In genomic region chr7:47474211-47474936, GRCh38 we compare ENCODE assay signal across 12 cellular contexts.
A peak's percentile ranks its signal among the peaks of the same experiment; 100 is the strongest.
DNase-seq lines count a peak whose midpoint lies in the region; ATAC-seq, FAIRE-seq and TF ChIP-seq lines count a peak whose summit lies in the region.
"Had no signal": no experiment of that assay in that cellular context is flagged by ENCODE, and none has a peak within 500 bp of the region (broad histone marks: within the 10 kb centered on the region; RNA-seq: fewer than 3 reads in every experiment).

No MANE protein-coding gene starts in this region.

- peak overlapping the region; percentile 0 for H4K8ac ChIP-seq in H9 (replicated peaks; ENCODE audit: insufficient read length, low read depth, low read length)

- H2BK12ac ChIP-seq in H9 (ENCODE audit: insufficient read length, low read depth, low read length): no peak overlapping the region

- H2BK20ac ChIP-seq in H9 (ENCODE audit: low read depth, low read length, poor library complexity, severe bottlenecking): no peak overlapping the region

- H2AK5ac ChIP-seq in H9 (ENCODE audit: insufficient read length, low read length): no peak overlapping the region

- 100% methylated on average over 1 of the region's 2 CpGs for WGBS in H9 (ENCODE audit: extremely low coverage, insufficient read length, low lambda C conversion rate)
- WGBS in SK-N-SH (ENCODE audit: low lambda C conversion rate): 87% methylated on average over 2 of the region's 2 CpGs
- 80% methylated on average over 2 of the region's 2 CpGs for WGBS in HepG2 (ENCODE audit: low lambda C conversion rate)

- POLR2A ChIA-PET in SK-N-SH (lab: Yijun Ruan, JAX) (no interaction called here), HepG2 (lab: Yijun Ruan, JAX) (interaction anchor here (0.7 to 3.9 kb wide), 23 partner anchors 10 to 312 kb away, joined by 3 to 46 read pairs (median 7); no protein-coding TSS in a partner anchor)
- POLR2A ChIA-PET in activated CD4-positive, alpha-beta memory T cell treated with anti-CD3 and anti-CD28 coated beads, Interleukin-2, amount 10 ng/mL, durations not matched to agents 7 days and 5 days (lab: Charles Lee): no interaction called here

- no peak overlapping the region for H3K14ac ChIP-seq in H9 (ENCODE audit: insufficient read depth, low read length)

- no TSS peak for BruUV-seq in HepG2 (replicated peaks; lab: Mats Ljungman, UMichigan)

- ATAC-seq in HepG2: no peak

- H3K27ac Mint-ChIP-seq in H9 (no peak overlapping the region), nephron progenitor cell (no peak overlapping the region), glutamatergic neuron (ENCODE audit: unreplicated experiment) (no peak overlapping the region)
- H3K27ac Mint-ChIP-seq in activated CD4-positive, alpha-beta memory T cell treated with anti-CD3 and anti-CD28 coated beads, Interleukin-2, amount 10 ng/mL, durations not matched to agents 7 days and 5 days: no peak overlapping the region
- H3K27ac Mint-ChIP-seq: activated T-cell treated with anti-CD3 and anti-CD28 coated beads, Interleukin-2, amount 50 U/mL, for 72 hours; brain; CD4-positive, CD25-positive, alpha-beta regulatory T cell; endodermal cell had no signal

- H3K4me3 Mint-ChIP-seq in H9: no peak overlapping the region
- no peak overlapping the region for H3K4me3 Mint-ChIP-seq in nephron progenitor cell
- H3K4me3 Mint-ChIP-seq in glutamatergic neuron (ENCODE audit: unreplicated experiment): no peak overlapping the region
- H3K4me3 Mint-ChIP-seq in activated CD4-positive, alpha-beta memory T cell treated with anti-CD3 and anti-CD28 coated beads, Interleukin-2, amount 10 ng/mL, durations not matched to agents 7 days and 5 days: no peak overlapping the region
- H3K4me3 Mint-ChIP-seq: activated T-cell treated with anti-CD3 and anti-CD28 coated beads, Interleukin-2, amount 50 U/mL, for 72 hours; brain; CD4-positive, CD25-positive, alpha-beta regulatory T cell; endodermal cell had no signal

- TF ChIP-seq EP300 in SK-N-SH (IDR thresholded peaks at IDR 0.05; ENCODE audit: borderline replicate concordance in 1 of 2, low read depth in 1 of 2, low read length in 1 of 2) (no peak), HepG2 (IDR thresholded peaks at IDR 0.05; ENCODE audit: low read depth in 2 of 2, low read length in 2 of 2) (no peak), HepG2 (CRISPR knock-in tag; IDR thresholded peaks at IDR 0.05; ENCODE audit: borderline replicate concordance) (no peak)

- no peaks in the 10 kb centered on the region for H3K9me3 ChIP-seq in H9 (ENCODE audit: control insufficient read depth, low read depth, low read length)
- no peaks in the 10 kb centered on the region for H3K9me3 ChIP-seq in SK-N-SH
- no peaks in the 10 kb centered on the region for H3K9me3 ChIP-seq in HepG2 (ENCODE audit: low read length)
- H3K9me3 ChIP-seq in subcutaneous abdominal adipose tissue (ENCODE audit: control insufficient read depth in 5 of 5, low read length in 5 of 5): no peaks in the 10 kb centered on the region

- FAIRE-seq in HepG2 (lab: Jason Lieb, UNC): no peak

- no peak overlapping the region for H3K4ac ChIP-seq in H9 (ENCODE audit: low read depth, low read length)

- no peak overlapping the region for H3K23ac ChIP-seq in H9 (ENCODE audit: insufficient read length, low read depth, low read length)

- CTCF ChIA-PET in SK-N-SH (lab: Yijun Ruan, JAX) (no interaction called here), HepG2 (lab: Yijun Ruan, JAX; ENCODE audit: low intra/inter-chr PET ratio, low total read pairs) (no interaction called here)
- CTCF ChIA-PET in activated CD4-positive, alpha-beta memory T cell treated with anti-CD3 and anti-CD28 coated beads, Interleukin-2, amount 10 ng/mL, durations not matched to agents 7 days and 5 days (lab: Charles Lee): no interaction called here

- no peak overlapping the region for H3T11ph ChIP-seq in H9 (ENCODE audit: low read length)

- no peaks in the 10 kb centered on the region for H3K9me2 ChIP-seq in SK-N-SH

- peaks cover 16% of the 10 kb centered on the region; the same call in 1 of the 2 replicates for H3K4me1 ChIP-seq in H9 (ENCODE audit: insufficient read depth, low read length)
- peaks cover 9 to 21% of the 10 kb centered on the region in 2 experiments; a peak in 3 of 4 replicates for H3K4me1 ChIP-seq in SK-N-SH (ENCODE audit: control insufficient read depth in 1 of 2, insufficient read depth in 2 of 2, low read depth in 1 of 2, low read length in 1 of 2)
- peaks cover 98% of the 10 kb centered on the region for H3K4me1 ChIP-seq in HepG2 (ENCODE audit: insufficient read depth, low read length)
- H3K4me1 ChIP-seq in subcutaneous abdominal adipose tissue (ENCODE audit: control insufficient read depth in 5 of 5, insufficient read depth in 5 of 5, low read length in 5 of 5): peaks cover 11 to 65% (median 60%) of the 10 kb centered on the region in 5 donors

- H4K5ac ChIP-seq in H9 (ENCODE audit: insufficient read length, low read depth, low read length): no peak overlapping the region

- TF ChIP-seq CTCF in H9 (conservative IDR thresholded peaks at IDR 0.05): no peak
- no peak for TF ChIP-seq CTCF in SK-N-SH (IDR thresholded peaks at IDR 0.05)
- TF ChIP-seq CTCF in HepG2 (CRISPR knock-in tag; IDR thresholded peaks at IDR 0.05): no peak
- TF ChIP-seq CTCF in nephron progenitor cell (IDR thresholded peaks at IDR 0.05): no peak
- no peak for TF ChIP-seq CTCF in glutamatergic neuron (IDR thresholded peaks at IDR 0.05; ENCODE audit: partially characterized antibody, unreplicated experiment)

- no peak for TF ChIP-seq POLR2A in HepG2 (IDR thresholded peaks at IDR 0.05; ENCODE audit: insufficient read depth in 1 of 2, low read depth in 2 of 2, low read length in 2 of 2)

- peak overlapping the region; percentile 3 for H3K18ac ChIP-seq in H9 (ENCODE audit: insufficient read length, low read depth, low read length)

- peaks cover 0 to 2% of the 10 kb centered on the region in 2 experiments; a peak in 1 of 5 replicates for H3K9me3 Mint-ChIP-seq in H9
- peaks cover 5% of the 10 kb centered on the region for H3K9me3 Mint-ChIP-seq in nephron progenitor cell
- H3K9me3 Mint-ChIP-seq in glutamatergic neuron (ENCODE audit: unreplicated experiment): peaks cover 1% of the 10 kb centered on the region
- H3K9me3 Mint-ChIP-seq in activated CD4-positive, alpha-beta memory T cell treated with anti-CD3 and anti-CD28 coated beads, Interleukin-2, amount 10 ng/mL, durations not matched to agents 7 days and 5 days: peaks cover 2% of the 10 kb centered on the region
- H3K9me3 Mint-ChIP-seq: activated T-cell treated with anti-CD3 and anti-CD28 coated beads, Interleukin-2, amount 50 U/mL, for 72 hours; endodermal cell had no signal

- TF ChIP-seq RAD21 in SK-N-SH (IDR thresholded peaks at IDR 0.05; ENCODE audit: low read length) (no peak), HepG2 (CRISPR knock-in tag; IDR thresholded peaks at IDR 0.05) (no peak)

- H2BK5ac ChIP-seq in H9 (ENCODE audit: insufficient read length, low read length): no peak overlapping the region

- H3K56ac ChIP-seq in H9 (ENCODE audit: insufficient read length, low read depth, low read length): no peak overlapping the region

- H3K27ac ChIP-seq in H9 (ENCODE audit: insufficient read length, low read depth, low read length) (no peak overlapping the region), SK-N-SH (ENCODE audit: low read depth in 2 of 2, low read length in 1 of 2) (peak overlapping the region in 1 of 2 experiments; percentile 46; a peak in 1 of 4 replicates), HepG2 (ENCODE audit: extremely low read length, insufficient read depth, low read length) (peak overlapping the region; percentile 82), subcutaneous abdominal adipose tissue (ENCODE audit: low read depth, low read length) (peak overlapping the region; percentile 84)

- H3K4me1 Mint-ChIP-seq in H9 (peaks cover 17 to 23% of the 10 kb centered on the region in 2 experiments), nephron progenitor cell (peaks cover 58% of the 10 kb centered on the region), glutamatergic neuron (ENCODE audit: low read depth, unreplicated experiment) (peaks cover 5% of the 10 kb centered on the region)
- no peaks in the 10 kb centered on the region for H3K4me1 Mint-ChIP-seq in activated CD4-positive, alpha-beta memory T cell treated with anti-CD3 and anti-CD28 coated beads, Interleukin-2, amount 10 ng/mL, durations not matched to agents 7 days and 5 days
- H3K4me1 Mint-ChIP-seq: CD4-positive, CD25-positive, alpha-beta regulatory T cell had no signal

- DNase-seq in H9 (no peak), SK-N-SH (no peak), HepG2 (ENCODE audit: low spot score) (no peak), activated T-cell treated with anti-CD3 and anti-CD28 coated beads for 4 hours (no peak), nephron progenitor cell (no peak), glutamatergic neuron (no peak)
- DNase-seq in activated CD4-positive, alpha-beta memory T cell treated with anti-CD3 and anti-CD28 coated beads, Interleukin-2, amount 10 ng/mL, durations not matched to agents 7 days and 5 days: no peak

- H3K4me2 ChIP-seq in H9 (ENCODE audit: insufficient read depth, insufficient read length, low read length): no peak overlapping the region
- H3K4me2 ChIP-seq in SK-N-SH: peak overlapping the region; percentile 46; the same call in 1 of the 2 replicates
- peak overlapping the region; percentile 61 for H3K4me2 ChIP-seq in HepG2 (ENCODE audit: low read depth, low read length)

- H2AFZ ChIP-seq in H9 (ENCODE audit: low read length): no peak overlapping the region
- no peak overlapping the region for H2AFZ ChIP-seq in SK-N-SH (ENCODE audit: low read depth)
- no peak overlapping the region for H2AFZ ChIP-seq in HepG2 (ENCODE audit: low read length)

- H2BK120ac ChIP-seq in H9 (ENCODE audit: low read depth, low read length, poor library complexity, severe bottlenecking): no peak overlapping the region

- H3K36me3 Mint-ChIP-seq in H9 (ENCODE audit: insufficient read depth in 1 of 3, low read depth in 3 of 3): no peaks in the 10 kb centered on the region
- peaks cover 10% of the 10 kb centered on the region for H3K36me3 Mint-ChIP-seq in nephron progenitor cell (ENCODE audit: low read depth)
- no peaks in the 10 kb centered on the region for H3K36me3 Mint-ChIP-seq in glutamatergic neuron (ENCODE audit: unreplicated experiment)
- no peaks in the 10 kb centered on the region for H3K36me3 Mint-ChIP-seq in activated CD4-positive, alpha-beta memory T cell treated with anti-CD3 and anti-CD28 coated beads, Interleukin-2, amount 10 ng/mL, durations not matched to agents 7 days and 5 days (ENCODE audit: low read depth)
- H3K36me3 Mint-ChIP-seq: CD4-positive, CD25-positive, alpha-beta regulatory T cell had no signal

- no peak overlapping the region for H3K4me3 ChIP-seq in SK-N-SH (ENCODE audit: low read depth in 2 of 2, low read length in 1 of 2)
- H3K4me3 ChIP-seq in HepG2 (replicated peaks in 1 of 3; ENCODE audit: insufficient read depth in 1 of 3, low read depth in 2 of 3, low read length in 3 of 3): peak overlapping the region in 1 of 3 experiments; percentile 44; a peak in 2 of 6 replicates
- peak overlapping the region in 1 of 5 donors; percentile 23 for H3K4me3 ChIP-seq in subcutaneous abdominal adipose tissue (ENCODE audit: low read depth in 1 of 5, low read length in 5 of 5)

- in situ Hi-C loops in HepG2 (cut with HindIII; ENCODE audit: extremely low pct_ligation_motif_present, low pct_unique_long_range_greater_than_20kb): no loop called here

- H3K79me1 ChIP-seq in H9 (ENCODE audit: insufficient read depth, low read depth, low read length, poor library complexity, severe bottlenecking): no peaks in the 10 kb centered on the region

- H4K20me1 ChIP-seq in H9 (ENCODE audit: control insufficient read depth, insufficient read depth, insufficient read length) (no peaks in the 10 kb centered on the region), SK-N-SH (ENCODE audit: insufficient read depth) (no peaks in the 10 kb centered on the region), HepG2 (ENCODE audit: insufficient read depth, low read length) (peaks cover 24% of the 10 kb centered on the region)

- H3K9ac ChIP-seq in H9 (ENCODE audit: extremely low read depth, insufficient read length, low read length) (no peak overlapping the region), SK-N-SH (no peak overlapping the region), HepG2 (ENCODE audit: insufficient read depth, low read depth, low read length) (peak overlapping the region; percentile 63), subcutaneous abdominal adipose tissue (ENCODE audit: low read length in 5 of 5) (peak overlapping the region in 1 of 5 donors; percentile 66)

- H3K23me2 ChIP-seq in H9 (ENCODE audit: insufficient read length, low read depth, low read length, poor library complexity, severe bottlenecking): no peaks in the 10 kb centered on the region

- H3K27me3 ChIP-seq in H9 (ENCODE audit: insufficient read depth, low read length) (no peaks in the 10 kb centered on the region; the same call in 1 of the 2 replicates), SK-N-SH (ENCODE audit: insufficient read depth) (no peaks in the 10 kb centered on the region), HepG2 (ENCODE audit: control insufficient read depth in 1 of 2, insufficient read depth in 2 of 2, low read length in 2 of 2) (no peaks in the 10 kb centered on the region), subcutaneous abdominal adipose tissue (ENCODE audit: control insufficient read depth in 5 of 5, insufficient read depth in 4 of 5, low read length in 5 of 5) (no peaks in the 10 kb centered on the region)

- H2BK15ac ChIP-seq in H9 (ENCODE audit: low read depth, low read length): no peak overlapping the region

- intact Hi-C loops in HepG2 (cut with micrococcal nuclease; ENCODE audit: unreplicated experiment): loop anchor here (10.0 kb wide), 1 partner anchor 310 kb away; no protein-coding TSS in a partner anchor

- peaks cover 4% of the 10 kb centered on the region for H3F3A ChIP-seq in SK-N-SH (replicated peaks; ENCODE audit: insufficient read depth)

- H3K27me3 Mint-ChIP-seq in H9 (ENCODE audit: low read depth) (peaks cover 46% of the 10 kb centered on the region), nephron progenitor cell (ENCODE audit: low read depth, poor library complexity) (peaks cover 4% of the 10 kb centered on the region), glutamatergic neuron (ENCODE audit: unreplicated experiment) (peaks cover 5% of the 10 kb centered on the region)
- H3K27me3 Mint-ChIP-seq in activated CD4-positive, alpha-beta memory T cell treated with anti-CD3 and anti-CD28 coated beads, Interleukin-2, amount 10 ng/mL, durations not matched to agents 7 days and 5 days: no peaks in the 10 kb centered on the region
- H3K27me3 Mint-ChIP-seq: CD4-positive, CD25-positive, alpha-beta regulatory T cell had no signal

- no peak overlapping the region for H4K91ac ChIP-seq in H9 (ENCODE audit: insufficient read length, low read depth, low read length)

- no peaks in the 10 kb centered on the region for H3K79me2 ChIP-seq in H9 (ENCODE audit: insufficient read depth, low read length)
- H3K79me2 ChIP-seq in SK-N-SH (ENCODE audit: insufficient read depth): peaks cover 32% of the 10 kb centered on the region; the same call in 1 of the 2 replicates
- peaks cover 75% of the 10 kb centered on the region for H3K79me2 ChIP-seq in HepG2 (ENCODE audit: insufficient read depth, low read length)

- H3K36me3 ChIP-seq in SK-N-SH (replicated peaks in 1 of 2; ENCODE audit: control insufficient read depth in 1 of 2, insufficient read depth in 2 of 2, low read length in 1 of 2) (peaks cover 0 to 4% of the 10 kb centered on the region in 2 experiments), HepG2 (replicated peaks in 1 of 2; ENCODE audit: control insufficient read depth in 1 of 2, insufficient read depth in 2 of 2, low read length in 2 of 2) (peaks cover 2 to 13% of the 10 kb centered on the region in 2 experiments; a peak in 2 of 5 replicates), subcutaneous abdominal adipose tissue (ENCODE audit: control insufficient read depth in 5 of 5, insufficient read depth in 5 of 5, low read length in 5 of 5) (peaks cover 0 to 13% (median 2%) of the 10 kb centered on the region in 5 donors)
